ENCODE assay signal across 8 cellular contexts in genomic region chr1:145993618-145994390, GRCh38. TPM values are rescaled to one million over a fixed set of nuclear protein-coding genes. Genes with fewer than 3 reads are reported as not detected.
DNase-seq lines count a peak whose midpoint lies in the region; ATAC-seq and TF ChIP-seq lines count a peak whose summit lies in the region.

No MANE protein-coding gene starts in this region.

- peaks cover 16 to 34% (median 24%) of the 10 kb centered on the region in 3 donors for H3K36me3 ChIP-seq in esophagus squamous epithelium

- intact Hi-C loops in esophagus squamous epithelium (cut with DNase I) = no loop called here

- WGBS in esophagus squamous epithelium, 2 donors = 17 to 27% methylated on average over 5 to 6 of the region's 6 CpGs

- H3K4me1 ChIP-seq in esophagus squamous epithelium = peaks cover 9 to 73% (median 11%) of the 10 kb centered on the region in 3 donors

- peak overlapping the region; percentile 100; the same call in 1 of the 2 replicates for H3K4me3 ChIP-seq in GM08714 (ENCODE audit: low read length)
- H3K4me3 ChIP-seq in esophagus squamous epithelium = peak overlapping the region; percentile 57 to 82 (median 78)
- peak overlapping the region; percentile 98 for H3K4me3 ChIP-seq in retinal pigment epithelial cell (ENCODE audit: low read length)

- H3K27me3 Mint-ChIP-seq in T-helper 17 cell = no peaks in the 10 kb centered on the region

- H3K27ac ChIP-seq in esophagus squamous epithelium = peak overlapping the region; percentile 93 to 99 (median 98)

- H3K27ac Mint-ChIP-seq in T-helper 17 cell = peak overlapping the region; percentile 97

- H3K36me3 Mint-ChIP-seq in T-helper 17 cell (ENCODE audit: low read depth) = peaks cover 25% of the 10 kb centered on the region

- TF ChIP-seq CTCF in esophagus squamous epithelium (IDR thresholded peaks at IDR 0.05) (peak in 1 of 6 experiments; percentile 8), retinal pigment epithelial cell (conservative IDR thresholded peaks at IDR 0.05; ENCODE audit: low read depth, low read length) (no peak)

- H3K27me3 ChIP-seq in esophagus squamous epithelium = no peaks in the 10 kb centered on the region

- ATAC-seq in T-helper 17 cell (no peak), HG03520 (IDR thresholded peaks at IDR 0.05; ENCODE audit: unreplicated experiment) (no peak)

- H3K4me3 Mint-ChIP-seq in T-helper 17 cell = peak overlapping the region; percentile 99

- H3K9me3 ChIP-seq in T-helper 17 cell (ENCODE audit: control insufficient read depth, low read length, poor library complexity, severe bottlenecking) (no peaks in the 10 kb centered on the region), esophagus squamous epithelium (no peaks in the 10 kb centered on the region)

- H3K4me1 Mint-ChIP-seq in T-helper 17 cell = peaks cover 62% of the 10 kb centered on the region

- no peak for TF ChIP-seq POLR2A in esophagus squamous epithelium (IDR thresholded peaks at IDR 0.05)

- DNase-seq in T-helper 17 cell (no peak), esophagus squamous epithelium (lab: John Stamatoyannopoulos, UW) (no peak), retinal pigment epithelial cell (ENCODE audit: low read depth) (no peak), Ammon's horn (ENCODE audit: low spot score) (no peak), SW480 (ENCODE audit: low spot score) (no peak), retina (no peak)

RNA-seq across cellular contexts. Expression of gene TXNIP, which starts 2.6 kb away (rescaled TPM):
- total RNA-seq in T-helper 17 cell = 100 to 1,000 TPM; 567 to 927 TPM
- 100 to 1,000 TPM in 3 of 4 donors, 10 to 100 TPM in 1; 94.9 to 942 (median 328) TPM for total RNA-seq in esophagus squamous epithelium

RNA-seq across cellular contexts. Expression of gene HJV, which starts 27.7 kb away (rescaled TPM):
- total RNA-seq in T-helper 17 cell (not detected), esophagus squamous epithelium (not detected)

RNA-seq across cellular contexts. Expression of gene POLR3GL, which starts 29.3 kb away (rescaled TPM):
- total RNA-seq in T-helper 17 cell (10 to 100 TPM; 22.2 to 24.1 TPM), esophagus squamous epithelium (10 to 100 TPM in 2 of 4 donors, 1 to 10 TPM in 2; 2.9 to 15.9 (median 9.8) TPM)

RNA-seq across cellular contexts. Expression of gene ANKRD34A, which starts 29.4 kb away (rescaled TPM):
- total RNA-seq in T-helper 17 cell (1 to 10 TPM in 1 of 2 donors, under 1 TPM in 1; 0.70 to 1.7 TPM), esophagus squamous epithelium (under 1 TPM; 0.04 to 0.67 (median 0.30) TPM)

RNA-seq across cellular contexts. Expression of gene LIX1L, which starts 36.0 kb away (rescaled TPM):
- total RNA-seq in T-helper 17 cell = 10 to 100 TPM; 36.6 to 44.1 TPM
- 10 to 100 TPM in 1 of 4 donors, 1 to 10 TPM in 3; 1.9 to 12.2 (median 5.9) TPM for total RNA-seq in esophagus squamous epithelium
